In the genomic region with DNA sequence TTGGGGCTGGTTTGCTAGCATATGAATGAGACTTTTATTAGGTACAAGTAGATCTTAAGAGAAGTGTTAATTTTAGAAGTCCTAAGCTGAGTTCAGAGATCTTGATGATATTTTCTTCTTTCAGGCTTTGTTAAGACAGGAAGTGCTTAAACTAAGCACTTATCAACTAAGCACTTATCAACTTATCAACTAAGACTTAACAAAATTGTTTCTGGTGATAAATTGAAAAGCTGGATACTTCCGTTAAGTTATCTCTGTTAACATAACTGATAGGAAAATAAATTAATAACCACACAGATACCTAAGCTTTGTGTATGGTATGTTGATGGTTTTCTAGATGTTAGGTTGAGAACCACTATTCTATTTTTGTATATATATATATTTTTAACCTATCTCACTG, we compare ENCODE assay signal across 23 cellular contexts.
DNase-seq lines count a peak whose midpoint lies in the region; ATAC-seq and TF ChIP-seq lines count a peak whose summit lies in the region.
"Had no signal": no experiment of that assay in that cellular context is flagged by ENCODE, and none has a peak within 500 bp of the region (broad histone marks: within the 10 kb centered on the region; RNA-seq: fewer than 3 reads in every experiment).

No MANE protein-coding gene starts in this region.

- no peaks in the 10 kb centered on the region for H3K9me3 Mint-ChIP-seq in stimulated activated memory B cell treated with anti-CD40 and anti-IgM and Interleukin-4, amounts not matched to agents 10 μg/mL and 1 μg/mL and 100 μg/mL, for 72 hours
- H3K9me3 Mint-ChIP-seq: CD4-positive, alpha-beta memory T cell had no signal

- H3K27ac ChIP-seq in DOHH2 (ENCODE audit: low read depth, low read length) = peak overlapping the region; percentile 52
- H3K27ac ChIP-seq in ascending aorta = peak overlapping the region; percentile 41 to 64
- H3K27ac ChIP-seq in psoas muscle = peak overlapping the region; percentile 28
- H3K27ac ChIP-seq in osteoblast (ENCODE audit: low read depth, low read length) = no peak overlapping the region
- H3K27ac ChIP-seq: BLaER1 treated with 17β-estradiol and CSF1 and Interleukin-3, amounts not matched to agents 10 nM and 100 nM had no signal

- H2AFZ ChIP-seq in osteoblast (ENCODE audit: low read length) = no peak overlapping the region

- peaks cover 48% of the 10 kb centered on the region for H3K36me3 ChIP-seq in DOHH2 (ENCODE audit: control insufficient read depth, low read length)
- H3K36me3 ChIP-seq in ascending aorta = no peaks in the 10 kb centered on the region
- peaks cover 0 to 22% of the 10 kb centered on the region in 2 donors for H3K36me3 ChIP-seq in psoas muscle (ENCODE audit: insufficient read depth in 1 of 2, low read depth in 1 of 2)
- peaks cover 5% of the 10 kb centered on the region for H3K36me3 ChIP-seq in osteoblast (ENCODE audit: insufficient read depth, low read length)

- H3K4me3 ChIP-seq in DOHH2 (ENCODE audit: low read length) (peak overlapping the region; percentile 35), ascending aorta (no peak overlapping the region), psoas muscle (no peak overlapping the region), osteoblast (ENCODE audit: insufficient read depth, low read length) (no peak overlapping the region)
- H3K4me3 ChIP-seq: BLaER1 treated with 17β-estradiol and CSF1 and Interleukin-3, amounts not matched to agents 10 nM and 100 nM had no signal

- TF ChIP-seq CTCF in DOHH2 (IDR thresholded peaks at IDR 0.05; ENCODE audit: low read depth, low read length, poor library complexity, severe bottlenecking) (no peak), ascending aorta (IDR thresholded peaks at IDR 0.05) (no peak), psoas muscle (IDR thresholded peaks at IDR 0.05) (no peak), osteoblast (IDR thresholded peaks at IDR 0.05; ENCODE audit: extremely low read depth, low read depth, low read length) (no peak)

- intact Hi-C loops in ascending aorta (cut with DNase I) (no loop called here), psoas muscle (cut with DNase I) (no loop called here)

- peaks cover 7% of the 10 kb centered on the region for H3K4me1 Mint-ChIP-seq in stimulated activated memory B cell treated with anti-CD40 and anti-IgM and Interleukin-4, amounts not matched to agents 10 μg/mL and 1 μg/mL and 100 μg/mL, for 72 hours

- no peaks in the 10 kb centered on the region for H3K9me2 ChIP-seq in DOHH2 (replicated peaks; ENCODE audit: control insufficient read depth, low read length)
- H3K9me2 ChIP-seq: SK-N-SH had no signal

- no peaks in the 10 kb centered on the region for H3K27me3 Mint-ChIP-seq in stimulated activated memory B cell treated with anti-CD40 and anti-IgM and Interleukin-4, amounts not matched to agents 10 μg/mL and 1 μg/mL and 100 μg/mL, for 72 hours
- H3K27me3 Mint-ChIP-seq: CD4-positive, alpha-beta memory T cell had no signal

- H3K4me3 Mint-ChIP-seq in stimulated activated memory B cell treated with anti-CD40 and anti-IgM and Interleukin-4, amounts not matched to agents 10 μg/mL and 1 μg/mL and 100 μg/mL, for 72 hours = no peak overlapping the region
- H3K4me3 Mint-ChIP-seq: CD4-positive, alpha-beta memory T cell had no signal

- H3K4me2 ChIP-seq in DOHH2 (ENCODE audit: low read length) (peak overlapping the region; percentile 56), osteoblast (ENCODE audit: insufficient read depth, low read length) (no peak overlapping the region)
- H3K4me2 ChIP-seq: BLaER1 treated with 17β-estradiol and CSF1 and Interleukin-3, amounts not matched to agents 10 nM and 100 nM; SK-N-SH had no signal

- peaks cover 66% of the 10 kb centered on the region for H3K4me1 ChIP-seq in DOHH2 (ENCODE audit: control insufficient read depth, low read length)
- peaks cover 0 to 16% of the 10 kb centered on the region in 2 donors for H3K4me1 ChIP-seq in ascending aorta
- peaks cover 15% of the 10 kb centered on the region for H3K4me1 ChIP-seq in psoas muscle
- H3K4me1 ChIP-seq in osteoblast (ENCODE audit: insufficient read depth, low read length) = peaks cover 3% of the 10 kb centered on the region

- H3K27me3 ChIP-seq in DOHH2 (ENCODE audit: control insufficient read depth, low read length) (no peaks in the 10 kb centered on the region), ascending aorta (no peaks in the 10 kb centered on the region), psoas muscle (ENCODE audit: insufficient read depth in 3 of 3, low read length in 2 of 3) (no peaks in the 10 kb centered on the region), osteoblast (ENCODE audit: insufficient read depth, low read length) (no peaks in the 10 kb centered on the region)
- H3K27me3 ChIP-seq: BLaER1 treated with 17β-estradiol and CSF1 and Interleukin-3, amounts not matched to agents 10 nM and 100 nM had no signal

- H3K79me2 ChIP-seq in DOHH2 (ENCODE audit: control insufficient read depth, low read length) = no peaks in the 10 kb centered on the region; the same call in 1 of the 2 replicates
- no peaks in the 10 kb centered on the region for H3K79me2 ChIP-seq in osteoblast (ENCODE audit: insufficient read depth, low read length)

- H3K9me3 ChIP-seq in DOHH2 (ENCODE audit: control insufficient read depth, insufficient read depth, low read length) (no peaks in the 10 kb centered on the region), ascending aorta (no peaks in the 10 kb centered on the region), psoas muscle (no peaks in the 10 kb centered on the region), osteoblast (ENCODE audit: low read depth, low read length) (no peaks in the 10 kb centered on the region)
- H3K9me3 ChIP-seq: BLaER1 treated with 17β-estradiol and CSF1 and Interleukin-3, amounts not matched to agents 10 nM and 100 nM; SK-N-SH had no signal

- H3F3A ChIP-seq in DOHH2 (ENCODE audit: control insufficient read depth, insufficient read depth) = peaks cover 9% of the 10 kb centered on the region

- peak; percentile 56 for DNase-seq in OCI-M1 (lab: John Stamatoyannopoulos, UW)
- DNase-seq in ascending aorta (ENCODE audit: low spot score in 2 of 2) = no peak
- no peak for DNase-seq in psoas muscle
- DNase-seq in NCI-H526 treated with DMSO at 0.1 percent for 48 hours (lab: John Stamatoyannopoulos, UW) = no peak
- DNase-seq in osteoblast (ENCODE audit: insufficient read length, low spot score, missing footprints) = no peak
- DNase-seq: AML-193; CD4-positive, alpha-beta memory T cell; COR-L47; DMS53; GDM1; MV-4-11; NCI-H1105; NCI-H1436 treated with DMSO at 0.1 percent for 48 hours; NCI-H1930; NCI-H446 treated with DMSO at 0.1 percent for 48 hours; NCI-H526; SK-N-SH had no signal

- WGBS in psoas muscle, 3 donors = 88 to 98% (median 97%) methylated on average over 1 of the region's 1 CpG

- no peak overlapping the region for H3K27ac Mint-ChIP-seq in stimulated activated memory B cell treated with anti-CD40 and anti-IgM and Interleukin-4, amounts not matched to agents 10 μg/mL and 1 μg/mL and 100 μg/mL, for 72 hours

- no peak for ATAC-seq in psoas muscle
- no peak for ATAC-seq in HG02763 (IDR thresholded peaks at IDR 0.05; ENCODE audit: unreplicated experiment)
- ATAC-seq in stimulated activated memory B cell treated with anti-CD40 and anti-IgM and Interleukin-4, amounts not matched to agents 10 μg/mL and 1 μg/mL and 100 μg/mL, for 72 hours = no peak
- ATAC-seq: HCT116, HepG2 had no signal

- peaks cover 10% of the 10 kb centered on the region for H3K36me3 Mint-ChIP-seq in stimulated activated memory B cell treated with anti-CD40 and anti-IgM and Interleukin-4, amounts not matched to agents 10 μg/mL and 1 μg/mL and 100 μg/mL, for 72 hours

- H4K20me1 ChIP-seq in DOHH2 (ENCODE audit: control insufficient read depth, insufficient read depth, low read depth, low read length) (no peaks in the 10 kb centered on the region), osteoblast (ENCODE audit: insufficient read depth, low read length) (no peaks in the 10 kb centered on the region)
- H4K20me1 ChIP-seq: BLaER1 treated with 17β-estradiol and CSF1 and Interleukin-3, amounts not matched to agents 10 nM and 100 nM had no signal
